In genomic region chr12:54958048-54958658, GRCh38 we compare ENCODE assay signal across 9 cellular contexts. TPM values are rescaled to one million over a fixed set of nuclear protein-coding genes. Genes with fewer than 3 reads are reported as not detected.
DNase-seq lines count a peak whose midpoint lies in the region; ATAC-seq and TF ChIP-seq lines count a peak whose summit lies in the region.
"Had no signal": no experiment of that assay in that cellular context is flagged by ENCODE, and none has a peak within 500 bp of the region (broad histone marks: within the 10 kb centered on the region; RNA-seq: fewer than 3 reads in every experiment).

No MANE protein-coding gene starts in this region.

- no peak for TF ChIP-seq POLR2A in uterus (IDR thresholded peaks at IDR 0.05)

- intact Hi-C loops in uterus (cut with DNase I; ENCODE audit: low total_unique reads): no loop called here

- ATAC-seq in HG03196 (IDR thresholded peaks at IDR 0.05; ENCODE audit: unreplicated experiment): no peak

- no peak overlapping the region for H3K27ac ChIP-seq in uterus

- CTCF ChIA-PET in HEK293T (lab: Yijun Ruan, JAX): interaction anchor here (0.6 to 1.4 kb wide), 10 partner anchors 8 to 432 kb away, joined by 3 to 4 read pairs (median 3); partner anchors contain the start of gene MUCL1

- H3K4me1 ChIP-seq in uterus: no peaks in the 10 kb centered on the region

- no peaks in the 10 kb centered on the region for H3K9me3 ChIP-seq in uterus

- DNase-seq in DMS153 treated with DMSO at 0.1 percent for 48 hours (lab: John Stamatoyannopoulos, UW; ENCODE audit: unreplicated experiment) (peak; percentile 49), HEK293T (ENCODE audit: extremely low spot score) (peak; percentile 50), NCI-H2227 treated with DMSO at 0.1 percent for 48 hours (lab: John Stamatoyannopoulos, UW) (peak; percentile 38), epidermal melanocyte (ENCODE audit: insufficient read length, low spot score) (peak; percentile 54), mucosa of gallbladder (ENCODE audit: low spot score) (peak; percentile 26), uterus (no peak)
- peak; percentile 58 for DNase-seq in activated CD4-positive, alpha-beta T cell treated with anti-CD3 and anti-CD28 coated beads for 48 hours
- DNase-seq: activated naive CD8-positive, alpha-beta T cell treated with anti-CD3 and anti-CD28 coated beads, Interleukin-2, amount 10 ng/mL, durations not matched to agents 7 days and 5 days had no signal

- H3K4me3 ChIP-seq in uterus: no peak overlapping the region

- no peaks in the 10 kb centered on the region for H3K36me3 ChIP-seq in uterus

- H3K27me3 ChIP-seq in uterus: no peaks in the 10 kb centered on the region

- POLR2A ChIA-PET in HEK293T (lab: Yijun Ruan, JAX): no interaction called here

- peak; percentile 41 to 75 (median 62) for TF ChIP-seq CTCF in uterus (IDR thresholded peaks at IDR 0.05)

TF ChIP-seq in HEK293T, 16 proteins besides CTCF, POLR2A, EP300 and RAD21:
- no peak for TF ChIP-seq CTBP1 (IDR thresholded peaks at IDR 0.05; ENCODE audit: borderline replicate concordance)
- TF ChIP-seq PKNOX1 (IDR thresholded peaks at IDR 0.05): no peak
- no peak for TF ChIP-seq BHLHE40 (IDR thresholded peaks at IDR 0.05; ENCODE audit: borderline replicate concordance)
- TF ChIP-seq ELF4 (IDR thresholded peaks at IDR 0.05): no peak
- TF ChIP-seq SUZ12 (IDR thresholded peaks at IDR 0.05): no peak
- TF ChIP-seq ZNF384 (IDR thresholded peaks at IDR 0.05): no peak
- TF ChIP-seq FOXA1 (IDR thresholded peaks at IDR 0.05): no peak
- TF ChIP-seq HDGF (IDR thresholded peaks at IDR 0.05; ENCODE audit: borderline replicate concordance): no peak
- TF ChIP-seq FOXM1 (IDR thresholded peaks at IDR 0.05; ENCODE audit: borderline replicate concordance): no peak
- TF ChIP-seq ARNT (IDR thresholded peaks at IDR 0.05): no peak
- TF ChIP-seq FOXK2 (IDR thresholded peaks at IDR 0.05): no peak
- TF ChIP-seq TARDBP (IDR thresholded peaks at IDR 0.05): no peak
- TF ChIP-seq NFRKB (IDR thresholded peaks at IDR 0.05): no peak
- no peak for TF ChIP-seq SP1 (IDR thresholded peaks at IDR 0.05)
- TF ChIP-seq L3MBTL2 (conservative IDR thresholded peaks at IDR 0.05): no peak

RNA-seq across cellular contexts. Expression of gene TESPA1, which starts 26.4 kb away (rescaled TPM):
- 4.1 TPM for total RNA-seq in mucosa of gallbladder
- 1 to 10 TPM in 1 of 4 donors, not detected in 3; 1.4 TPM for total RNA-seq in uterus

Comparison
In these comparisons a context has a peak if more than half of its experiments do, and no peak if none do; other contexts are left out.
1. DNase-seq: peak in DMS153 treated with DMSO at 0.1 percent for 48 hours (single experiment), HEK293T (single experiment), NCI-H2227 treated with DMSO at 0.1 percent for 48 hours (single experiment), activated CD4-positive, alpha-beta T cell treated with anti-CD3 and anti-CD28 coated beads for 48 hours (single experiment), epidermal melanocyte (single experiment) and mucosa of gallbladder (single experiment); none in uterus (0 of 2).